In genomic region chr14:84496677-84497076, GRCh38 we compare ENCODE assay signal across 23 cellular contexts.
"Had no signal": no experiment of that assay in that cellular context is flagged by ENCODE, and none has a peak within 500 bp of the region (broad histone marks: within the 10 kb centered on the region; RNA-seq: fewer than 3 reads in every experiment).

No MANE protein-coding gene starts in this region.

- H3K4me3 ChIP-seq: colonic mucosa, coronary artery, dorsolateral prefrontal cortex, esophagus muscularis mucosa, esophagus squamous epithelium, gastrocnemius medialis, gastroesophageal sphincter, heart left ventricle, heart right ventricle had no signal

- H3K9me3 ChIP-seq: colonic mucosa, esophagus muscularis mucosa, esophagus squamous epithelium, gastrocnemius medialis, gastroesophageal sphincter, heart left ventricle, heart right ventricle had no signal

- H3K27ac ChIP-seq: colonic mucosa, coronary artery, dorsolateral prefrontal cortex, epithelial cell of prostate, esophagus muscularis mucosa, esophagus squamous epithelium, foreskin keratinocyte, gastrocnemius medialis, gastroesophageal sphincter, heart left ventricle, heart right ventricle had no signal

- H3K36me3 ChIP-seq: colonic mucosa, esophagus muscularis mucosa, esophagus squamous epithelium, gastrocnemius medialis, gastroesophageal sphincter, heart left ventricle, heart right ventricle had no signal

- DNase-seq: colonic mucosa; cortex of kidney; dermis blood vessel endothelial cell; dorsolateral prefrontal cortex; effector CD4-positive, alpha-beta T cell; effector CD8-positive, alpha-beta T cell; effector memory CD4-positive, alpha-beta T cell; effector memory CD8-positive, alpha-beta T cell; endodermal cell; erythroblast; esophagus squamous epithelium; foreskin fibroblast; foreskin keratinocyte; foreskin melanocyte; gastrocnemius medialis; glutamatergic neuron; head of caudate nucleus; heart left ventricle; heart right ventricle had no signal

- H3K27me3 ChIP-seq: colonic mucosa, dorsolateral prefrontal cortex, esophagus muscularis mucosa, esophagus squamous epithelium, foreskin keratinocyte, gastrocnemius medialis, gastroesophageal sphincter, heart left ventricle, heart right ventricle had no signal
